16 cellular contexts compared by ENCODE assay signal in the genomic region with DNA sequence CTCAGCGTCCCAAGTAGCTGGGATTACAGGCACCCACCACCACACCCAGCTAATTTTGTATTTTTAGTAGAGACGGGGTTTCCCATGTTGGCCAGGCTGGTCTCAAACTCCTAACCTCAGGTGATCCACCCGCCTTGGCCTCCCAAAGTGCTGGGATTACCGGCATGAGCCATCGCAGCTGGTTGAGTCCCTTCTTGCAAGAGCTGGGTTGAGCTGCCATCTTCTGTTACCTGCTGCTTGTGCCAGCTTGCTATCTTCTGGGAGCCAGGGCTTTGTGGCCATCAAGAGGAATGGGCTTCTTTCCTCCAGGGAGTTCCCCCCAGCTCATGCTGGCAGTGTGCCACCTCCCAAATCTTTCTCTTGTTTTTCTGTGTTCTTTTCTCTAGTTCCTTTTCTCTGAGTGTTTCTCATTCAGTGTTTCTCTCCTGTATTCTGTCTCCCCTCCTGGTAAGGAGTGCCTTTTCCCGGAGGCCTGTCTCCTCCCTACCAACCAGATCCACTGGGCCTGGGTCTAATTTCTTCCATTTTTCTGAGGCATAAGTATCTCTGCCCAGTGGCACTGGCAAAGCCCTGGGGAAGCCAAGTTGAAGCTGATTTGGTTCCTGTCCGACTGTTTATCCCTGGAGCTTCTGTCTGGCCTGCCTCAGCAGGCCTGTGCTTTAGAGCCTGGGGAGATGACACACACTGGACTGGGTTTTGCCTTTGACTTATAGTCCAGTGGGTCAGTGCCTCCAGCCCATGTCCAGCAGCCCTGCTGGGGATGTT. TPM values are rescaled to one million over a fixed set of nuclear protein-coding genes. Genes with fewer than 3 reads are reported as not detected.
A peak's percentile ranks its signal among the peaks of the same experiment; 100 is the strongest.
DNase-seq lines count a peak whose midpoint lies in the region; ATAC-seq and TF ChIP-seq lines count a peak whose summit lies in the region.
"Had no signal": no experiment of that assay in that cellular context is flagged by ENCODE, and none has a peak within 500 bp of the region (broad histone marks: within the 10 kb centered on the region; RNA-seq: fewer than 3 reads in every experiment).

No MANE protein-coding gene starts in this region.

- H3K27ac ChIP-seq in VCaP (peak overlapping the region; percentile 30; the same call in 1 of the 2 replicates), esophagus (ENCODE audit: low read depth in 2 of 2, low read length in 1 of 2) (peak overlapping the region; percentile 51 to 83)
- H3K27ac ChIP-seq: thoracic aorta had no signal

- H3K27ac Mint-ChIP-seq in stimulated activated memory B cell treated with anti-CD40 and anti-IgM and Interleukin-4, amounts not matched to agents 10 μg/mL and 1 μg/mL and 100 μg/mL, for 72 hours = peak overlapping the region; percentile 94

- H3K36me3 ChIP-seq in esophagus (ENCODE audit: control insufficient read depth in 2 of 2, insufficient read depth in 2 of 2, low read length in 1 of 2) = peaks cover 22 to 25% of the 10 kb centered on the region in 2 donors

- peak overlapping the region; percentile 69 for H3K4me3 Mint-ChIP-seq in stimulated activated memory B cell treated with anti-CD40 and anti-IgM and Interleukin-4, amounts not matched to agents 10 μg/mL and 1 μg/mL and 100 μg/mL, for 72 hours

- no peaks in the 10 kb centered on the region for H3K9me3 Mint-ChIP-seq in stimulated activated memory B cell treated with anti-CD40 and anti-IgM and Interleukin-4, amounts not matched to agents 10 μg/mL and 1 μg/mL and 100 μg/mL, for 72 hours

- no peaks in the 10 kb centered on the region for H3K9me3 ChIP-seq in esophagus (ENCODE audit: control insufficient read depth in 2 of 2, insufficient read depth in 1 of 2, low read depth in 1 of 2, low read length in 1 of 2)
- H3K9me3 ChIP-seq: thoracic aorta had no signal

- H3K4me1 ChIP-seq in esophagus (ENCODE audit: control insufficient read depth in 2 of 2, insufficient read depth in 2 of 2, low read length in 1 of 2) = peaks cover 8 to 21% of the 10 kb centered on the region in 2 donors

- no peak overlapping the region for H3K4me3 ChIP-seq in esophagus (ENCODE audit: low read depth in 1 of 2, low read length in 2 of 2)
- H3K4me3 ChIP-seq: skin epidermis, thoracic aorta had no signal

- peaks cover 63% of the 10 kb centered on the region for H3K36me3 Mint-ChIP-seq in stimulated activated memory B cell treated with anti-CD40 and anti-IgM and Interleukin-4, amounts not matched to agents 10 μg/mL and 1 μg/mL and 100 μg/mL, for 72 hours

- H3K27me3 Mint-ChIP-seq in stimulated activated memory B cell treated with anti-CD40 and anti-IgM and Interleukin-4, amounts not matched to agents 10 μg/mL and 1 μg/mL and 100 μg/mL, for 72 hours = no peaks in the 10 kb centered on the region

- ATAC-seq in stimulated activated memory B cell treated with anti-CD40 and anti-IgM and Interleukin-4, amounts not matched to agents 10 μg/mL and 1 μg/mL and 100 μg/mL, for 72 hours = no peak
- ATAC-seq in omental fat pad (ENCODE audit: low FRiP score) = no peak

- WGBS in esophagus, 2 donors = 77 to 85% methylated on average over 7 of the region's 7 CpGs

- H3K27me3 ChIP-seq in esophagus (ENCODE audit: control insufficient read depth in 1 of 2, insufficient read depth in 2 of 2, low read length in 2 of 2) = no peaks in the 10 kb centered on the region

- peaks cover 84% of the 10 kb centered on the region for H3K4me1 Mint-ChIP-seq in stimulated activated memory B cell treated with anti-CD40 and anti-IgM and Interleukin-4, amounts not matched to agents 10 μg/mL and 1 μg/mL and 100 μg/mL, for 72 hours

- TF ChIP-seq CTCF in VCaP (conservative IDR thresholded peaks at IDR 0.05) (no peak), omental fat pad (IDR thresholded peaks at IDR 0.05) (no peak)

- DNase-seq in activated T-cell treated with anti-CD3 and anti-CD28 coated beads, Interleukin-2, amount 50 U/mL, for 1 hour = peak; percentile 15
- DNase-seq in activated T-cell treated with anti-CD3 and anti-CD28 coated beads for 4 hours = no peak
- DNase-seq in MV-4-11 (lab: John Stamatoyannopoulos, UW) = no peak
- no peak for DNase-seq in stimulated activated CD4-positive, alpha-beta T cell treated with anti-CD3 and anti-CD28 coated beads, Interleukin-4, amount 100 ng/mL, for 4 hours
- DNase-seq in omental fat pad (ENCODE audit: low spot score) = no peak
- DNase-seq: DMS153, hypothalamus, NCI-H1092, NCI-H446 had no signal

RNA-seq across cellular contexts. Expression of a gene that starts 3.7 kb away (rescaled TPM):
- 100 to 1,000 TPM; 157 to 215 TPM for polyA plus RNA-seq in esophagus
- 100 to 1,000 TPM; 106 to 160 (median 127) TPM for total RNA-seq in omental fat pad

RNA-seq across cellular contexts. Expression of a gene that starts 17.2 kb away (rescaled TPM):
- polyA plus RNA-seq in esophagus = 1 to 10 TPM; 2.1 to 3.8 TPM
- total RNA-seq in omental fat pad = not detected
- total RNA-seq: HT1080 had no signal
- polyA plus RNA-seq: fibroblast of lung had no signal

RNA-seq across cellular contexts. Expression of a gene that starts 34.1 kb away (rescaled TPM):
- polyA plus RNA-seq in esophagus = 10 to 100 TPM; 11.4 to 26.3 TPM
- total RNA-seq in omental fat pad = 10 to 100 TPM; 10.0 to 43.5 (median 21.3) TPM

RNA-seq across cellular contexts. Expression of a gene that starts 50.5 kb away (rescaled TPM):
- polyA plus RNA-seq in esophagus = under 1 TPM in 1 of 2 donors, not detected in 1; 0.01 TPM
- total RNA-seq in omental fat pad = not detected
- total RNA-seq: HT1080, thoracic aorta had no signal
- polyA plus RNA-seq: fibroblast of lung had no signal

RNA-seq across cellular contexts. Expression of a gene that starts 55.9 kb away (rescaled TPM):
- 10 to 100 TPM in 1 of 2 donors, 1 to 10 TPM in 1; 8.8 to 19.9 TPM for polyA plus RNA-seq in esophagus
- total RNA-seq in omental fat pad = 100 to 1,000 TPM in 3 of 4 donors, 10 to 100 TPM in 1; 64.9 to 209 (median 163) TPM
- total RNA-seq: HT1080 had no signal
